In genomic region chr1:31715097-31715872, GRCh38 we compare ENCODE assay signal across 8 cellular contexts. TPM values are rescaled to one million over a fixed set of nuclear protein-coding genes. Genes with fewer than 3 reads are reported as not detected.
A peak's percentile ranks its signal among the peaks of the same experiment; 100 is the strongest.
DNase-seq lines count a peak whose midpoint lies in the region; ATAC-seq and TF ChIP-seq lines count a peak whose summit lies in the region.

No MANE protein-coding gene starts in this region.

- peaks cover 2% of the 10 kb centered on the region; the same call in 1 of the 2 replicates for H3K27me3 ChIP-seq in GM06990 (replicated peaks; ENCODE audit: control insufficient read depth, insufficient read depth, low read length)
- peaks cover 0 to 58% (median 8%) of the 10 kb centered on the region in 7 donors for H3K27me3 ChIP-seq in spleen (replicated peaks in 1 of 7)

- peaks cover 13 to 31% (median 24%) of the 10 kb centered on the region in 6 donors for H3K4me1 ChIP-seq in spleen

- no peak for TF ChIP-seq POLR2A in spleen (IDR thresholded peaks at IDR 0.05)

- peaks cover 2% of the 10 kb centered on the region for H3K36me3 Mint-ChIP-seq in IgD-negative memory B cell
- no peaks in the 10 kb centered on the region for H3K36me3 Mint-ChIP-seq in T-helper 2 cell treated with Interferon-gamma antibody and Interleukin-4, amounts not matched to agents 5 μg/mL and 100 μg/mL, for 36 hours (ENCODE audit: low read depth)

- H3K4me3 ChIP-seq in GM06990 (replicated peaks; ENCODE audit: low read depth, low read length) (peak overlapping the region; percentile 22), spleen (peak overlapping the region; percentile 25 to 69 (median 36))

- peak; percentile 61 for TF ChIP-seq CTCF in GM06990 (IDR thresholded peaks at IDR 0.05; ENCODE audit: insufficient read depth, low read length, poor library complexity, severe bottlenecking)
- TF ChIP-seq CTCF in spleen (IDR thresholded peaks at IDR 0.05 in 8 of 11, conservative IDR thresholded peaks at IDR 0.05 in 3 of 11) = peak; percentile 39 to 81 (median 72)

- ATAC-seq in HG02678 (IDR thresholded peaks at IDR 0.05; ENCODE audit: unreplicated experiment) = no peak
- ATAC-seq in GM21515 (IDR thresholded peaks at IDR 0.05; ENCODE audit: unreplicated experiment) = no peak

- no peaks in the 10 kb centered on the region for H3K9me3 ChIP-seq in spleen

- H3K4me1 Mint-ChIP-seq in IgD-negative memory B cell = peaks cover 7 to 10% (median 9%) of the 10 kb centered on the region in 3 donors
- H3K4me1 Mint-ChIP-seq in T-helper 2 cell treated with Interferon-gamma antibody and Interleukin-4, amounts not matched to agents 5 μg/mL and 100 μg/mL, for 36 hours (ENCODE audit: low read depth) = peaks cover 5% of the 10 kb centered on the region

- H3K9me3 Mint-ChIP-seq in IgD-negative memory B cell = no peaks in the 10 kb centered on the region
- H3K9me3 Mint-ChIP-seq in T-helper 2 cell treated with Interferon-gamma antibody and Interleukin-4, amounts not matched to agents 5 μg/mL and 100 μg/mL, for 36 hours = no peaks in the 10 kb centered on the region

- peak; percentile 54 for DNase-seq in GM06990 (ENCODE audit: extremely low read depth, insufficient read length)
- no peak for DNase-seq in T-helper 2 cell treated with Interferon-gamma antibody and Interleukin-4, amounts not matched to agents 5 μg/mL and 100 μg/mL, for 36 hours (ENCODE audit: low spot score)
- DNase-seq in dedifferentiated amniotic fluid mesenchymal stem cell (ENCODE audit: extremely low spot score) = peak; percentile 78
- DNase-seq in kidney tubule cell (ENCODE audit: low spot score) = peak; percentile 81
- DNase-seq in spleen = peak; percentile 87

- H3K27ac ChIP-seq in spleen = peak overlapping the region; percentile 60 to 84 (median 82)

- WGBS in spleen, 5 donors = 1 to 6% (median 2%) methylated on average over 31 to 43 of the region's 43 CpGs

- peak overlapping the region; percentile 74 to 92 (median 86) for H3K4me3 Mint-ChIP-seq in IgD-negative memory B cell
- H3K4me3 Mint-ChIP-seq in T-helper 2 cell treated with Interferon-gamma antibody and Interleukin-4, amounts not matched to agents 5 μg/mL and 100 μg/mL, for 36 hours = peak overlapping the region; percentile 27

- intact Hi-C loops in spleen (cut with DNase I; ENCODE audit: low total_unique reads) = loop anchor here (10.0 kb wide), 1 partner anchor 50 kb away; no protein-coding TSS in a partner anchor

- peak overlapping the region in 1 of 3 donors; percentile 44 for H3K27ac Mint-ChIP-seq in IgD-negative memory B cell
- H3K27ac Mint-ChIP-seq in T-helper 2 cell treated with Interferon-gamma antibody and Interleukin-4, amounts not matched to agents 5 μg/mL and 100 μg/mL, for 36 hours = no peak overlapping the region

- H3K36me3 ChIP-seq in GM06990 (ENCODE audit: control insufficient read depth, insufficient read depth, low read length) (no peaks in the 10 kb centered on the region), spleen (no peaks in the 10 kb centered on the region)

- peaks cover 26% of the 10 kb centered on the region for H3K27me3 Mint-ChIP-seq in IgD-negative memory B cell
- peaks cover 61% of the 10 kb centered on the region for H3K27me3 Mint-ChIP-seq in T-helper 2 cell treated with Interferon-gamma antibody and Interleukin-4, amounts not matched to agents 5 μg/mL and 100 μg/mL, for 36 hours (ENCODE audit: low read depth)

RNA-seq across cellular contexts. Expression of gene COL16A1, which starts 11.5 kb away (rescaled TPM):
- polyA plus RNA-seq in IgD-negative memory B cell (not detected), spleen (10 to 100 TPM in 2 of 3 donors, 1 to 10 TPM in 1; 9.5 to 25.6 (median 14.4) TPM)
- 10 to 100 TPM in 5 of 7 donors, 1 to 10 TPM in 2; 4.7 to 22.0 (median 12.4) TPM for total RNA-seq in spleen

RNA-seq across cellular contexts. Expression of gene ADGRB2, which starts 48.9 kb away (rescaled TPM):
- 0.97 TPM for polyA plus RNA-seq in IgD-negative memory B cell
- total RNA-seq in spleen = 1 to 10 TPM in 5 of 7 donors, under 1 TPM in 2; 0.82 to 5.1 (median 2.7) TPM
- polyA plus RNA-seq in spleen = 1 to 10 TPM in 1 of 3 donors, under 1 TPM in 2; 0.52 to 1.4 (median 0.57) TPM

Comparison
In these comparisons a context has a peak if more than half of its experiments do, and no peak if none do; other contexts are left out.
1. RNA of gene COL16A1, which starts 11.5 kb away (polyA plus RNA-seq): 9.5 to 25.6 TPM in spleen; not detected in IgD-negative memory B cell (single experiment); every median in the first group is over 10 times any median in the second.